Comparison of ENCODE assay signal across 1 cellular context in the genomic region with DNA sequence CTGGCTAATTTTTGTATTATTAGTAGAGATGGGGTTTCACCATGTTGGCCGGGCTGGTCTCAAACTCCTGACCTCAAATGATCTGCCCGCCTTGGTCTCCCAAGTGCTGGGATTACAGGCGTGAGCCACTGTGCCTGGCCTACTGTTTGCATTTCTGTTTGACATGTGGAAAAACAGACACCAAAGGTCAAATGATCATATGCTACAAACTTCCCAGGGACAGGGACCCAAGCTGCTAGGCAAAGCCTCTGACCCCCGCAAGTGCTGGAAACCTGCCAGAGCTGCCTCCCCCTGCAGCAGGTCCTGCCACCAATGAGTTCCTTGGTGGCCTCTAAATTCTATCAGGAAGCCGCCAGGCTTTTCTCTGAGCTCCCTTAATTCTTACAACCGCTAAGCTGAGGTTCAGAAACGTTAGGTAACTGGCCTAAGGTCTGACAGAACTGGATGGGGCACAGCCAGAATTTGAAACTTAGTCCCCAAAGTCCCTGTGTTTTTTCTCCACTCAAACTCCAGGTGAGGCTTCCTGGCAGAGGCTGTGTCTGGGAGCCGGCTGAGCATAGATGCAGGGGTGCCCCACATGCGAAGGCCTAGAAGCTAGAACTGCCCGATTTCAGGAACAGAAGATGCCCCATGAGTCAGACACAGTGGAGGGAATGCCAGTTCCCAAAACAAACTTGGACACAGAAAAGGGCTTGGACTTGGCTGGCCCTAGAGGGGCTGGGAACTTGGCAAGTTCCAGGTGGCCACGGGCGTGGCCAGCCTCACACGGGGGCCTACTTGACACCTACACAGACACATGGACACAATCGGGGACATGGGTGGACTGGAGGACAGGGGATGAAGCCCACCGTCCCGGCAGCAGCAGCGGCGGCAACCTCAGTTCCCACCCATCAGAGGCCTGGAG.
A peak's percentile ranks its signal among the peaks of the same experiment; 100 is the strongest.
TF ChIP-seq lines count a peak whose summit lies in the region.

No MANE protein-coding gene starts in this region.

TF ChIP-seq in HepG2, 621 proteins besides CTCF, POLR2A, EP300 and RAD21 (continued from another document and continues in another):
- TF ChIP-seq, protein P1, sequence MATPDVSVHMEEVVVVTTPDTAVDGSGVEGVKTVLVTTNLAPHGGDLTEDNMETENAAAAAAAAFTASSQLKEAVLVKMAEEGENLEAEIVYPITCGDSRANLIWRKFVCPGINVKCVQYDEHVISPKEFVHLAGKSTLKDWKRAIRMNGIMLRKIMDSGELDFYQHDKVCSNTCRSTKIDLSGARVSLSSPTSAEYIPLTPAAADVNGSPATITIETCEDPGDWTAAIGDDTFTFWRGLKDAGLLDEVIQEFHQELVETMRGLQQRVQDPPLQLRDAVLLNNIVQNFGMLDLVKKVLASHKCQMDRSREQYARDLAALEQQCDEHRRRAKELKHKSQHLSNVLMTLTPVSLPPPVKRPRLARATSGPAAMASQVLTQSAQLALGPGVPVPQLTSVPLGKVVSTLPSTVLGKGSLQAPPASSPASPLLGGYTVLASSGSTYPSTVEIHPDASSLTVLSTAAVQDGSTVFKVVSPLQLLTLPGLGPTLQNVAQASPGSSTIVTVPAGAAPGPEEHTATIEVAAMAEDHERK (CRISPR knock-in tag; IDR thresholded peaks at IDR 0.05; ENCODE audit: low read depth): no peak
- TF ChIP-seq MEIS2 (CRISPR knock-in tag; IDR thresholded peaks at IDR 0.05) (0 out of 2 replicates have a peak, but pooled peaks have one; percentile 44), NFE2L1 (CRISPR knock-in tag; IDR thresholded peaks at IDR 0.05; ENCODE audit: borderline replicate concordance) (no peak), ZBTB20 (CRISPR knock-in tag; IDR thresholded peaks at IDR 0.05; ENCODE audit: borderline replicate concordance, low read depth) (peak; percentile 68; the same call in 1 of the 2 replicates), HES4 (CRISPR knock-in tag; IDR thresholded peaks at IDR 0.05; ENCODE audit: borderline replicate concordance) (no peak), TARDBP (CRISPR knock-in tag; IDR thresholded peaks at IDR 0.05) (peak; percentile 81; the same call in 1 of the 2 replicates), FOSL2 (CRISPR knock-in tag; IDR thresholded peaks at IDR 0.05) (peak; percentile 59), ZNF543 (CRISPR knock-in tag; IDR thresholded peaks at IDR 0.05) (no peak), MYNN (CRISPR knock-in tag; IDR thresholded peaks at IDR 0.05; ENCODE audit: low read depth) (no peak), CC2D1A (CRISPR knock-in tag; IDR thresholded peaks at IDR 0.05) (no peak), ZNF343 (CRISPR knock-in tag; IDR thresholded peaks at IDR 0.05) (no peak), RFX5 (IDR thresholded peaks at IDR 0.05; ENCODE audit: low read depth, low read length) (no peak), ETV5 (CRISPR knock-in tag; IDR thresholded peaks at IDR 0.05; ENCODE audit: borderline replicate concordance) (peak; percentile 28; the same call in 1 of the 2 replicates), ZNF678 (CRISPR knock-in tag; IDR thresholded peaks at IDR 0.05) (no peak), ZC3H13 (CRISPR knock-in tag; IDR thresholded peaks at IDR 0.05) (no peak), ZNF180 (CRISPR knock-in tag; IDR thresholded peaks at IDR 0.05; ENCODE audit: borderline replicate concordance, low read depth) (no peak), ELF3 (CRISPR knock-in tag; IDR thresholded peaks at IDR 0.05) (peak; percentile 47; the same call in 1 of the 2 replicates), SMYD3 (CRISPR knock-in tag; IDR thresholded peaks at IDR 0.05) (0 out of 2 replicates have a peak, but pooled peaks have one; percentile 34), MTA3 (CRISPR knock-in tag; IDR thresholded peaks at IDR 0.05) (no peak), GLI4 (CRISPR knock-in tag; IDR thresholded peaks at IDR 0.05; ENCODE audit: borderline replicate concordance) (no peak; the same call in 1 of the 2 replicates), ZNF3 (CRISPR knock-in tag; IDR thresholded peaks at IDR 0.05) (no peak), ZNF331 (CRISPR knock-in tag; IDR thresholded peaks at IDR 0.05) (peak; percentile 54; the same call in 1 of the 2 replicates), SIX4 (CRISPR knock-in tag; IDR thresholded peaks at IDR 0.05) (no peak), ZNF557 (CRISPR knock-in tag; IDR thresholded peaks at IDR 0.05) (no peak), ZNF205 (CRISPR knock-in tag; IDR thresholded peaks at IDR 0.05) (no peak), TEAD3 (CRISPR knock-in tag; optimal IDR thresholded peaks at IDR 0.05; ENCODE audit: borderline replicate concordance) (peak; percentile 55), ZNF616 (CRISPR knock-in tag; IDR thresholded peaks at IDR 0.05; ENCODE audit: low read depth) (no peak), RFXAP (CRISPR knock-in tag; IDR thresholded peaks at IDR 0.05; ENCODE audit: borderline replicate concordance) (no peak), ZNF282 (IDR thresholded peaks at IDR 0.05; ENCODE audit: partially characterized antibody) (no peak), KLF11 (CRISPR knock-in tag; IDR thresholded peaks at IDR 0.05) (no peak)
- TF ChIP-seq, protein P2, sequence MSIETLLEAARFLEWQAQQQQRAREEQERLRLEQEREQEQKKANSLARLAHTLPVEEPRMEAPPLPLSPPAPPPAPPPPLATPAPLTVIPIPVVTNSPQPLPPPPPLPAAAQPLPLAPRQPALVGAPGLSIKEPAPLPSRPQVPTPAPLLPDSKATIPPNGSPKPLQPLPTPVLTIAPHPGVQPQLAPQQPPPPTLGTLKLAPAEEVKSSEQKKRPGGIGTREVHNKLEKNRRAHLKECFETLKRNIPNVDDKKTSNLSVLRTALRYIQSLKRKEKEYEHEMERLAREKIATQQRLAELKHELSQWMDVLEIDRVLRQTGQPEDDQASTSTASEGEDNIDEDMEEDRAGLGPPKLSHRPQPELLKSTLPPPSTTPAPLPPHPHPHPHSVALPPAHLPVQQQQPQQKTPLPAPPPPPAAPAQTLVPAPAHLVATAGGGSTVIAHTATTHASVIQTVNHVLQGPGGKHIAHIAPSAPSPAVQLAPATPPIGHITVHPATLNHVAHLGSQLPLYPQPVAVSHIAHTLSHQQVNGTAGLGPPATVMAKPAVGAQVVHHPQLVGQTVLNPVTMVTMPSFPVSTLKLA (IDR thresholded peaks at IDR 0.05): peak; percentile 48
- TF ChIP-seq, protein P3, sequence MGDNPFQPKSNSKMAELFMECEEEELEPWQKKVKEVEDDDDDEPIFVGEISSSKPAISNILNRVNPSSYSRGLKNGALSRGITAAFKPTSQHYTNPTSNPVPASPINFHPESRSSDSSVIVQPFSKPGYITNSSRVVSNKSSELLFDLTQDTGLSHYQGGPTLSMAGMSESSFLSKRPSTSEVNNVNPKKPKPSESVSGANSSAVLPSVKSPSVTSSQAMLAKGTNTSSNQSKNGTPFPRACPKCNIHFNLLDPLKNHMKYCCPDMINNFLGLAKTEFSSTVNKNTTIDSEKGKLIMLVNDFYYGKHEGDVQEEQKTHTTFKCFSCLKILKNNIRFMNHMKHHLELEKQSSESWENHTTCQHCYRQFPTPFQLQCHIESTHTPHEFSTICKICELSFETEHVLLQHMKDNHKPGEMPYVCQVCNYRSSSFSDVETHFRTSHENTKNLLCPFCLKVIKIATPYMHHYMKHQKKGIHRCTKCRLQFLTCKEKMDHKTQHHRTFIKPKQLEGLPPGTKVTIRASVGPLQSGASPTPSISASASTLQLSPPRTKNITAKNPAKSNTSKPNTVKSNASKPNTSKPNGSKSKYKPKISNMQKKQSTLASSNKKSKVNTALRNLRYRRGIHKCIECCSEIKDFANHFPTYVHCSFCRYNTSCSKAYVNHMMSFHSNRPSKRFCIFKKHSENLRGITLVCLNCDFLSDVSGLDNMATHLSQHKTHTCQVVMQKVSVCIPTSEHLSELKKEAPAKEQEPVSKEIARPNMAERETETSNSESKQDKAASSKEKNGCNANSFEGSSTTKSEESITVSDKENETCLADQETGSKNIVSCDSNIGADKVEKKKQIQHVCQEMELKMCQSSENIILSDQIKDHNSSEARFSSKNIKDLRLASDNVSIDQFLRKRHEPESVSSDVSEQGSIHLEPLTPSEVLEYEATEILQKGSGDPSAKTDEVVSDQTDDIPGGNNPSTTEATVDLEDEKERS (CRISPR knock-in tag; IDR thresholded peaks at IDR 0.05): no peak
- TF ChIP-seq, protein P4, sequence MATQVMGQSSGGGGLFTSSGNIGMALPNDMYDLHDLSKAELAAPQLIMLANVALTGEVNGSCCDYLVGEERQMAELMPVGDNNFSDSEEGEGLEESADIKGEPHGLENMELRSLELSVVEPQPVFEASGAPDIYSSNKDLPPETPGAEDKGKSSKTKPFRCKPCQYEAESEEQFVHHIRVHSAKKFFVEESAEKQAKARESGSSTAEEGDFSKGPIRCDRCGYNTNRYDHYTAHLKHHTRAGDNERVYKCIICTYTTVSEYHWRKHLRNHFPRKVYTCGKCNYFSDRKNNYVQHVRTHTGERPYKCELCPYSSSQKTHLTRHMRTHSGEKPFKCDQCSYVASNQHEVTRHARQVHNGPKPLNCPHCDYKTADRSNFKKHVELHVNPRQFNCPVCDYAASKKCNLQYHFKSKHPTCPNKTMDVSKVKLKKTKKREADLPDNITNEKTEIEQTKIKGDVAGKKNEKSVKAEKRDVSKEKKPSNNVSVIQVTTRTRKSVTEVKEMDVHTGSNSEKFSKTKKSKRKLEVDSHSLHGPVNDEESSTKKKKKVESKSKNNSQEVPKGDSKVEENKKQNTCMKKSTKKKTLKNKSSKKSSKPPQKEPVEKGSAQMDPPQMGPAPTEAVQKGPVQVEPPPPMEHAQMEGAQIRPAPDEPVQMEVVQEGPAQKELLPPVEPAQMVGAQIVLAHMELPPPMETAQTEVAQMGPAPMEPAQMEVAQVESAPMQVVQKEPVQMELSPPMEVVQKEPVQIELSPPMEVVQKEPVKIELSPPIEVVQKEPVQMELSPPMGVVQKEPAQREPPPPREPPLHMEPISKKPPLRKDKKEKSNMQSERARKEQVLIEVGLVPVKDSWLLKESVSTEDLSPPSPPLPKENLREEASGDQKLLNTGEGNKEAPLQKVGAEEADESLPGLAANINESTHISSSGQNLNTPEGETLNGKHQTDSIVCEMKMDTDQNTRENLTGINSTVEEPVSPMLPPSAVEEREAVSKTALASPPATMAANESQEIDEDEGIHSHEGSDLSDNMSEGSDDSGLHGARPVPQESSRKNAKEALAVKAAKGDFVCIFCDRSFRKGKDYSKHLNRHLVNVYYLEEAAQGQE (IDR thresholded peaks at IDR 0.05; ENCODE audit: borderline replicate concordance in 1 of 2, low read depth in 1 of 2, low read length in 2 of 2): no peak
- TF ChIP-seq, protein P5, sequence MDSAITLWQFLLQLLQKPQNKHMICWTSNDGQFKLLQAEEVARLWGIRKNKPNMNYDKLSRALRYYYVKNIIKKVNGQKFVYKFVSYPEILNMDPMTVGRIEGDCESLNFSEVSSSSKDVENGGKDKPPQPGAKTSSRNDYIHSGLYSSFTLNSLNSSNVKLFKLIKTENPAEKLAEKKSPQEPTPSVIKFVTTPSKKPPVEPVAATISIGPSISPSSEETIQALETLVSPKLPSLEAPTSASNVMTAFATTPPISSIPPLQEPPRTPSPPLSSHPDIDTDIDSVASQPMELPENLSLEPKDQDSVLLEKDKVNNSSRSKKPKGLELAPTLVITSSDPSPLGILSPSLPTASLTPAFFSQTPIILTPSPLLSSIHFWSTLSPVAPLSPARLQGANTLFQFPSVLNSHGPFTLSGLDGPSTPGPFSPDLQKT (CRISPR knock-in tag; IDR thresholded peaks at IDR 0.05; ENCODE audit: borderline replicate concordance): no peak
- TF ChIP-seq, protein P6, sequence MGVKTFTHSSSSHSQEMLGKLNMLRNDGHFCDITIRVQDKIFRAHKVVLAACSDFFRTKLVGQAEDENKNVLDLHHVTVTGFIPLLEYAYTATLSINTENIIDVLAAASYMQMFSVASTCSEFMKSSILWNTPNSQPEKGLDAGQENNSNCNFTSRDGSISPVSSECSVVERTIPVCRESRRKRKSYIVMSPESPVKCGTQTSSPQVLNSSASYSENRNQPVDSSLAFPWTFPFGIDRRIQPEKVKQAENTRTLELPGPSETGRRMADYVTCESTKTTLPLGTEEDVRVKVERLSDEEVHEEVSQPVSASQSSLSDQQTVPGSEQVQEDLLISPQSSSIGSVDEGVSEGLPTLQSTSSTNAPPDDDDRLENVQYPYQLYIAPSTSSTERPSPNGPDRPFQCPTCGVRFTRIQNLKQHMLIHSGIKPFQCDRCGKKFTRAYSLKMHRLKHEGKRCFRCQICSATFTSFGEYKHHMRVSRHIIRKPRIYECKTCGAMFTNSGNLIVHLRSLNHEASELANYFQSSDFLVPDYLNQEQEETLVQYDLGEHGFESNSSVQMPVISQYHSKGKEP (CRISPR knock-in tag; IDR thresholded peaks at IDR 0.05): no peak
- TF ChIP-seq, protein P7, sequence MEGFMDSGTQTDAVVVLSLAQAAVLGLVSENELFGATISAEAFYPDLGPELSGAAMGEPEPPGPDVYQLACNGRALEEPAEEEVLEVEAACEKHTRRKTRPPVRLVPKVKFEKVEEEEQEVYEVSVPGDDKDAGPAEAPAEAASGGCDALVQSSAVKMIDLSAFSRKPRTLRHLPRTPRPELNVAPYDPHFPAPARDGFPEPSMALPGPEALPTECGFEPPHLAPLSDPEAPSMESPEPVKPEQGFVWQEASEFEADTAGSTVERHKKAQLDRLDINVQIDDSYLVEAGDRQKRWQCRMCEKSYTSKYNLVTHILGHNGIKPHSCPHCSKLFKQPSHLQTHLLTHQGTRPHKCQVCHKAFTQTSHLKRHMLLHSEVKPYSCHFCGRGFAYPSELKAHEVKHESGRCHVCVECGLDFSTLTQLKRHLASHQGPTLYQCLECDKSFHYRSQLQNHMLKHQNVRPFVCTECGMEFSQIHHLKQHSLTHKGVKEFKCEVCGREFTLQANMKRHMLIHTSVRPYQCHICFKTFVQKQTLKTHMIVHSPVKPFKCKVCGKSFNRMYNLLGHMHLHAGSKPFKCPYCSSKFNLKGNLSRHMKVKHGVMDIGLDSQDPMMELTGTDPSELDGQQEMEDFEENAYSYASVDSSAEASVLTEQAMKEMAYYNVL (CRISPR knock-in tag; IDR thresholded peaks at IDR 0.05; ENCODE audit: borderline replicate concordance): no peak
- TF ChIP-seq, protein P8, sequence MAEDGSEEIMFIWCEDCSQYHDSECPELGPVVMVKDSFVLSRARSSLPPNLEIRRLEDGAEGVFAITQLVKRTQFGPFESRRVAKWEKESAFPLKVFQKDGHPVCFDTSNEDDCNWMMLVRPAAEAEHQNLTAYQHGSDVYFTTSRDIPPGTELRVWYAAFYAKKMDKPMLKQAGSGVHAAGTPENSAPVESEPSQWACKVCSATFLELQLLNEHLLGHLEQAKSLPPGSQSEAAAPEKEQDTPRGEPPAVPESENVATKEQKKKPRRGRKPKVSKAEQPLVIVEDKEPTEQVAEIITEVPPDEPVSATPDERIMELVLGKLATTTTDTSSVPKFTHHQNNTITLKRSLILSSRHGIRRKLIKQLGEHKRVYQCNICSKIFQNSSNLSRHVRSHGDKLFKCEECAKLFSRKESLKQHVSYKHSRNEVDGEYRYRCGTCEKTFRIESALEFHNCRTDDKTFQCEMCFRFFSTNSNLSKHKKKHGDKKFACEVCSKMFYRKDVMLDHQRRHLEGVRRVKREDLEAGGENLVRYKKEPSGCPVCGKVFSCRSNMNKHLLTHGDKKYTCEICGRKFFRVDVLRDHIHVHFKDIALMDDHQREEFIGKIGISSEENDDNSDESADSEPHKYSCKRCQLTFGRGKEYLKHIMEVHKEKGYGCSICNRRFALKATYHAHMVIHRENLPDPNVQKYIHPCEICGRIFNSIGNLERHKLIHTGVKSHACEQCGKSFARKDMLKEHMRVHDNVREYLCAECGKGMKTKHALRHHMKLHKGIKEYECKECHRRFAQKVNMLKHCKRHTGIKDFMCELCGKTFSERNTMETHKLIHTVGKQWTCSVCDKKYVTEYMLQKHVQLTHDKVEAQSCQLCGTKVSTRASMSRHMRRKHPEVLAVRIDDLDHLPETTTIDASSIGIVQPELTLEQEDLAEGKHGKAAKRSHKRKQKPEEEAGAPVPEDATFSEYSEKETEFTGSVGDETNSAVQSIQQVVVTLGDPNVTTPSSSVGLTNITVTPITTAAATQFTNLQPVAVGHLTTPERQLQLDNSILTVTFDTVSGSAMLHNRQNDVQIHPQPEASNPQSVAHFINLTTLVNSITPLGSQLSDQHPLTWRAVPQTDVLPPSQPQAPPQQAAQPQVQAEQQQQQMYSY (CRISPR knock-in tag; IDR thresholded peaks at IDR 0.05): no peak
